Comparison of ENCODE assay signal across 7 cellular contexts in the genomic region with DNA sequence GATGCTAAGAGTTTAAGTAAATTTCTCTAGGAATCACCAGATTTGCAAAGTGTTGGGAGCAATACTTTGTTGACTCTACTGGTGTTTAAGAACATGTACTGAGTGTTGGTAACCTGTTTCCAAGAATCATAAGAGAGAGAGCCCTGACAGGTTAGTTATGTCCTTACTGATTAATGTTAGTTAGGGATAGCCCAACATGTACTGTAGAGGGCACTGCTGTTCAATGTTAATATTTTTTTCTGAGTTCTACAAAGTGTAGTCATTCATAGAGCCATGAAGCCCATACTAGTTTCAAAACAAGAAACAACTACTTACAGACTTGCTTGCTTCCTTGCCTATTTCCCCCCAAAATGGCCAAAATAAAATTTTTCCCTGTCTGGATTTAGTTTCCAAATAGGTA. TPM values are rescaled to one million over a fixed set of nuclear protein-coding genes. Genes with fewer than 3 reads are reported as not detected.
DNase-seq lines count a peak whose midpoint lies in the region; ATAC-seq and TF ChIP-seq lines count a peak whose summit lies in the region.

No MANE protein-coding gene starts in this region.

- POLR2A ChIA-PET in naive thymus-derived CD8-positive, alpha-beta T cell (lab: Charles Lee) = no interaction called here

- H3K9me3 Mint-ChIP-seq in naive thymus-derived CD8-positive, alpha-beta T cell = peaks cover 0 to 21% (median 3%) of the 10 kb centered on the region in 9 donors
- no peaks in the 10 kb centered on the region for H3K9me3 Mint-ChIP-seq in activated CD4-positive, alpha-beta T cell treated with anti-CD3 and anti-CD28 coated beads, Interleukin-2, amount 10 ng/mL, durations not matched to agents 24 days and 14 days

- H3K4me3 ChIP-seq in GM12864 (ENCODE audit: low read depth, low read length) = no peak overlapping the region

- H3K27me3 Mint-ChIP-seq in naive thymus-derived CD8-positive, alpha-beta T cell = peaks cover 0 to 5% (median 3%) of the 10 kb centered on the region in 5 donors
- H3K27me3 Mint-ChIP-seq in activated CD4-positive, alpha-beta T cell treated with anti-CD3 and anti-CD28 coated beads, Interleukin-2, amount 10 ng/mL, durations not matched to agents 24 days and 14 days = peaks cover 4% of the 10 kb centered on the region

- no peaks in the 10 kb centered on the region for H3K4me1 Mint-ChIP-seq in naive thymus-derived CD8-positive, alpha-beta T cell
- no peaks in the 10 kb centered on the region for H3K4me1 Mint-ChIP-seq in activated CD4-positive, alpha-beta T cell treated with anti-CD3 and anti-CD28 coated beads, Interleukin-2, amount 10 ng/mL, durations not matched to agents 24 days and 14 days

- peak; percentile 43 for TF ChIP-seq CTCF in GM12864 (IDR thresholded peaks at IDR 0.05; ENCODE audit: low read depth, low read length, missing control alignments)

- H3K27ac Mint-ChIP-seq in naive thymus-derived CD8-positive, alpha-beta T cell = no peak overlapping the region
- no peak overlapping the region for H3K27ac Mint-ChIP-seq in activated CD4-positive, alpha-beta T cell treated with anti-CD3 and anti-CD28 coated beads, Interleukin-2, amount 10 ng/mL, durations not matched to agents 24 days and 14 days

- ATAC-seq in GM21576 (IDR thresholded peaks at IDR 0.05; ENCODE audit: unreplicated experiment) = peak; percentile 89
- ATAC-seq in naive thymus-derived CD8-positive, alpha-beta T cell = no peak

- peak; percentile 7 for DNase-seq in GM12864 (ENCODE audit: low read depth)
- peak; percentile 6 for DNase-seq in HuH-7 (ENCODE audit: low spot score)
- peak; percentile 19 for DNase-seq in SKM-1 treated with dmso at 0.1 percent for 144 hours (lab: John Stamatoyannopoulos, UW; ENCODE audit: unreplicated experiment)
- DNase-seq in iPS-NIHi7 (ENCODE audit: extremely low spot score) = peak; percentile 30
- no peak for DNase-seq in naive thymus-derived CD8-positive, alpha-beta T cell
- DNase-seq in activated CD4-positive, alpha-beta T cell treated with anti-CD3 and anti-CD28 coated beads, Interleukin-2, amount 10 ng/mL, durations not matched to agents 24 days and 14 days = no peak

- intact Hi-C loops in activated CD4-positive, alpha-beta T cell treated with anti-CD3 and anti-CD28 coated beads, Interleukin-2, amount 10 ng/mL, durations not matched to agents 24 days and 14 days (cut with micrococcal nuclease) = no loop called here

- no peak overlapping the region for H3K4me3 Mint-ChIP-seq in naive thymus-derived CD8-positive, alpha-beta T cell
- H3K4me3 Mint-ChIP-seq in activated CD4-positive, alpha-beta T cell treated with anti-CD3 and anti-CD28 coated beads, Interleukin-2, amount 10 ng/mL, durations not matched to agents 24 days and 14 days = no peak overlapping the region

- H3K36me3 Mint-ChIP-seq in naive thymus-derived CD8-positive, alpha-beta T cell = peaks cover 0 to 5% (median 0%) of the 10 kb centered on the region in 3 donors
- no peaks in the 10 kb centered on the region for H3K36me3 Mint-ChIP-seq in activated CD4-positive, alpha-beta T cell treated with anti-CD3 and anti-CD28 coated beads, Interleukin-2, amount 10 ng/mL, durations not matched to agents 24 days and 14 days (ENCODE audit: low read depth)

RNA-seq across cellular contexts. Expression of a gene that starts 11.9 kb away (rescaled TPM):
- total RNA-seq in naive thymus-derived CD8-positive, alpha-beta T cell = not detected
- not detected for polyA plus RNA-seq in naive thymus-derived CD8-positive, alpha-beta T cell
- not detected in 2 replicates for total RNA-seq in activated CD4-positive, alpha-beta T cell treated with anti-CD3 and anti-CD28 coated beads, Interleukin-2, amount 10 ng/mL, durations not matched to agents 24 days and 14 days

Comparison
In these comparisons a context has a peak if more than half of its experiments do, and no peak if none do; other contexts are left out.
1. DNase-seq: peak in GM12864 (single experiment), HuH-7 (single experiment), SKM-1 treated with dmso at 0.1 percent for 144 hours (single experiment) and iPS-NIHi7 (single experiment); none in naive thymus-derived CD8-positive, alpha-beta T cell (0 of 10) and activated CD4-positive, alpha-beta T cell treated with anti-CD3 and anti-CD28 coated beads, Interleukin-2, amount 10 ng/mL, durations not matched to agents 24 days and 14 days (single experiment).